In genomic region chr6:41278699-41279405, GRCh38 we compare ENCODE assay signal across 1 cellular context.
TF ChIP-seq lines count a peak whose summit lies in the region.

No MANE protein-coding gene starts in this region.

TF ChIP-seq in HCT116, 20 proteins besides CTCF, POLR2A, EP300 and RAD21 (continued from another document):
- TF ChIP-seq ATF3 (IDR thresholded peaks at IDR 0.05) (no peak), EGR1 (IDR thresholded peaks at IDR 0.05; ENCODE audit: low read depth) (no peak), ZBTB33 (IDR thresholded peaks at IDR 0.05; ENCODE audit: extremely low read depth, insufficient replicate concordance, low read length) (no peak), SP1 (IDR thresholded peaks at IDR 0.05; ENCODE audit: low read depth) (no peak)
